ENCODE assay signal across 26 cellular contexts in the genomic region with DNA sequence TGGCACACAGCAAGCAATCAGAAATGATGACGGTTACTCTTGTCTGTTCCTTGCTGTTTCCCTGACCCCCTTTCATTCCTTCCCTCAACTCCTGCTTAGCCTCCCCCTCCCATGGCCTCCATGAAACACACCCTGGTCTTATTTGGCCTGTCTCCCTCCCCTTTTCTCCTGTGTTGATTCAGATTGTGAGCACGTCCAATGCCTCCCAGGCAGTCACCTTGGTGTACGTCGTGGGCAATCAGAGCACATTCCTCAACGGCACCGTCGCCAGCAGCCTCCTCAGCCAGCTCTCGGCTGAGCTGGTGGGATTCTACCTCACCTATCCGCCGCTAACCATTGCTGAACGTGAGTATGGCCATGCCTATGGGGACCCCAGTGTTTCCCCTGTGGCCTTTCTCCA.
"Had no signal": no experiment of that assay in that cellular context is flagged by ENCODE, and none has a peak within 500 bp of the region (broad histone marks: within the 10 kb centered on the region; RNA-seq: fewer than 3 reads in every experiment).

No MANE protein-coding gene starts in this region.

- H3K36me3 ChIP-seq: esophagus squamous epithelium, heart right ventricle, lower lobe of right lung, stomach, thyroid gland had no signal

- DNase-seq: cortex of kidney; effector memory CD8-positive, alpha-beta T cell; erythroblast; esophagus squamous epithelium; foreskin melanocyte; glutamatergic neuron; heart right ventricle; hippocampal formation; immature natural killer cell; left ventricle myocardium superior; lower lobe of right lung; naive thymus-derived CD8-positive, alpha-beta T cell; stimulated activated CD4-positive, alpha-beta T cell treated with anti-CD3 and anti-CD28 coated beads, Interleukin-12 subunit alpha, Interleukin-12 subunit beta, amount 100 ng/mL, for 4 hours; stimulated activated CD4-positive, alpha-beta T cell treated with anti-CD3 and anti-CD28 coated beads, Interleukin-2, amount 100 ng/mL, for 24 hours; stimulated activated CD4-positive, alpha-beta T cell treated with anti-CD3 and anti-CD28 coated beads, Interleukin-4, amount 100 ng/mL, for 24 hours; stimulated activated naive CD4-positive, alpha-beta T cell treated with Interleukin-2 at 50 U/mL for 16 hours; stomach; thyroid gland had no signal

- H3K36me3 Mint-ChIP-seq: immature natural killer cell; naive thymus-derived CD8-positive, alpha-beta T cell; stimulated activated effector memory CD8-positive, alpha-beta T cell treated with anti-CD3 and anti-CD28 coated beads, Interleukin-12 subunit alpha, Interleukin-12 subunit beta, amount 100 ng/mL, for 72 hours; type B pancreatic cell had no signal

- H3K27ac ChIP-seq: esophagus squamous epithelium, heart right ventricle, lower lobe of right lung, parathyroid adenoma, stomach, thyroid gland had no signal

- H3K9me3 ChIP-seq: esophagus squamous epithelium, heart right ventricle, lower lobe of right lung, stomach, thyroid gland had no signal

- H3K79me2 ChIP-seq: parathyroid adenoma had no signal

- H3K4me3 Mint-ChIP-seq: effector memory CD8-positive, alpha-beta T cell; immature natural killer cell; naive thymus-derived CD8-positive, alpha-beta T cell; stimulated activated effector memory CD8-positive, alpha-beta T cell treated with anti-CD3 and anti-CD28 coated beads, Interleukin-12 subunit alpha, Interleukin-12 subunit beta, amount 100 ng/mL, for 72 hours; type B pancreatic cell had no signal

- H3K27me3 ChIP-seq: stomach, thyroid gland had no signal

- H3K9ac ChIP-seq: parathyroid adenoma had no signal

- FAIRE-seq: endometrium, keratinocyte had no signal

- ATAC-seq: effector memory CD8-positive, alpha-beta T cell; heart right ventricle; left ventricle myocardium superior; lower lobe of right lung; naive thymus-derived CD8-positive, alpha-beta T cell; sciatic nerve; stimulated activated effector memory CD8-positive, alpha-beta T cell treated with anti-CD3 and anti-CD28 coated beads, Interleukin-12 subunit alpha, Interleukin-12 subunit beta, amount 100 ng/mL, for 72 hours had no signal

- H3K4me3 ChIP-seq: esophagus squamous epithelium, heart right ventricle, lower lobe of right lung, smooth muscle cell, stomach, thyroid gland had no signal

- H3K4me1 Mint-ChIP-seq: immature natural killer cell; naive thymus-derived CD8-positive, alpha-beta T cell; stimulated activated effector memory CD8-positive, alpha-beta T cell treated with anti-CD3 and anti-CD28 coated beads, Interleukin-12 subunit alpha, Interleukin-12 subunit beta, amount 100 ng/mL, for 72 hours had no signal

- H3K4me2 ChIP-seq: smooth muscle cell had no signal

- H3K27me3 Mint-ChIP-seq: progenitor cell of endocrine pancreas, type B pancreatic cell had no signal

- H3K27ac Mint-ChIP-seq: effector memory CD8-positive, alpha-beta T cell; immature natural killer cell; progenitor cell of endocrine pancreas; stimulated activated effector memory CD8-positive, alpha-beta T cell treated with anti-CD3 and anti-CD28 coated beads, Interleukin-12 subunit alpha, Interleukin-12 subunit beta, amount 100 ng/mL, for 72 hours; type B pancreatic cell had no signal

- H3K9me3 Mint-ChIP-seq: effector memory CD8-positive, alpha-beta T cell; immature natural killer cell; naive thymus-derived CD8-positive, alpha-beta T cell; stimulated activated effector memory CD8-positive, alpha-beta T cell treated with anti-CD3 and anti-CD28 coated beads, Interleukin-12 subunit alpha, Interleukin-12 subunit beta, amount 100 ng/mL, for 72 hours; type B pancreatic cell had no signal

- H2AFZ ChIP-seq: parathyroid adenoma had no signal

- H3K4me1 ChIP-seq: esophagus squamous epithelium, heart right ventricle, lower lobe of right lung, parathyroid adenoma, stomach, thyroid gland had no signal
